Comparison of ENCODE assay signal across 25 cellular contexts in genomic region chr2:232941912-232942595, GRCh38.
"Had no signal": no experiment of that assay in that cellular context is flagged by ENCODE, and none has a peak within 500 bp of the region (broad histone marks: within the 10 kb centered on the region; RNA-seq: fewer than 3 reads in every experiment).

No MANE protein-coding gene starts in this region.

- ATAC-seq: activated CD8-positive, alpha-beta T cell treated with anti-CD3 and anti-CD28 coated beads, Interleukin-2, amount 10 ng/mL, durations not matched to agents 7 days and 5 days; body of pancreas; effector memory CD8-positive, alpha-beta T cell; esophagus mucosa had no signal

- H3K27ac Mint-ChIP-seq: activated B cell treated with CpG ODN at 0.5 μM for 24 hours; activated CD8-positive, alpha-beta T cell treated with anti-CD3 and anti-CD28 coated beads, Interleukin-2, amount 10 ng/mL, durations not matched to agents 7 days and 5 days; activated naive CD4-positive, alpha-beta T cell treated with anti-CD3 and anti-CD28 coated beads for 36 hours; activated naive CD8-positive, alpha-beta T cell treated with anti-CD3 and anti-CD28 coated beads for 36 hours; activated T-helper 1 cell treated with anti-CD3 and anti-CD28 coated beads, Interleukin-12 subunit alpha, Interleukin-12 subunit beta, Interleukin-2, Interleukin-4 antibody, amounts not matched to agents 30 ng/mL and 10 ng/mL and 1 ng/mL, durations not matched to agents 14 hours and 24 hours and 36 hours; effector memory CD8-positive, alpha-beta T cell; mesothelial cell of epicardium; nephron progenitor cell; type B pancreatic cell had no signal

- H3K4me1 Mint-ChIP-seq: activated B cell treated with CpG ODN at 0.5 μM for 24 hours; activated naive CD8-positive, alpha-beta T cell treated with anti-CD3 and anti-CD28 coated beads for 36 hours; mesothelial cell of epicardium; nephron progenitor cell had no signal

- H3K4me1 ChIP-seq: adrenal gland, body of pancreas, prostate gland, spleen, uterus had no signal

- H3K9me3 Mint-ChIP-seq: activated T-helper 1 cell treated with anti-CD3 and anti-CD28 coated beads, Interleukin-12 subunit alpha, Interleukin-12 subunit beta, Interleukin-2, Interleukin-4 antibody, amounts not matched to agents 30 ng/mL and 10 ng/mL and 1 ng/mL, durations not matched to agents 14 hours and 24 hours and 36 hours; effector memory CD8-positive, alpha-beta T cell had no signal

- H3K36me3 ChIP-seq: adrenal gland, ovary, prostate gland, spleen, uterus had no signal

- DNase-seq: activated B cell treated with CpG ODN at 0.5 μM for 24 hours; activated CD4-positive, alpha-beta T cell treated with anti-CD3 and anti-CD28 coated beads, Interleukin-2, amount 50 U/mL, for 1 hour; activated CD8-positive, alpha-beta T cell treated with anti-CD3 and anti-CD28 coated beads, Interleukin-2, amount 10 ng/mL, durations not matched to agents 7 days and 5 days; activated effector memory CD4-positive, alpha-beta T cell treated with anti-CD3 and anti-CD28 coated beads, Interleukin-2, amount 50 U/mL, for 16 hours; activated naive CD4-positive, alpha-beta T cell treated with anti-CD3 and anti-CD28 coated beads for 36 hours; activated naive CD8-positive, alpha-beta T cell treated with anti-CD3 and anti-CD28 coated beads for 36 hours; activated T-cell treated with anti-CD3 and anti-CD28 coated beads, Interleukin-2, amount 50 U/mL, for 1 hour; adrenal gland; aorta; body of pancreas; cortex of kidney; effector memory CD8-positive, alpha-beta T cell; naive B cell; nephron progenitor cell; ovary; spleen; stimulated activated CD4-positive, alpha-beta T cell treated with anti-CD3 and anti-CD28 coated beads, Interleukin-2, amount 100 ng/mL, for 48 hours; stimulated activated naive CD4-positive, alpha-beta T cell treated with Interleukin-2 at 50 U/mL for 16 hours; uterus had no signal

- H3K4me3 ChIP-seq: adrenal gland, body of pancreas, ovary, prostate gland, spleen, uterus had no signal

- H3K27ac ChIP-seq: adrenal gland, body of pancreas, ovary, prostate gland, spleen had no signal

- FAIRE-seq: frontal cortex had no signal

- H3K36me3 Mint-ChIP-seq: activated naive CD8-positive, alpha-beta T cell treated with anti-CD3 and anti-CD28 coated beads for 36 hours; mesothelial cell of epicardium; naive B cell; type B pancreatic cell had no signal

- H3K27me3 ChIP-seq: adrenal gland, body of pancreas, ovary, spleen, uterus had no signal

- H3K4me3 Mint-ChIP-seq: activated B cell treated with CpG ODN at 0.5 μM for 24 hours; activated CD8-positive, alpha-beta T cell treated with anti-CD3 and anti-CD28 coated beads, Interleukin-2, amount 10 ng/mL, durations not matched to agents 7 days and 5 days; activated naive CD4-positive, alpha-beta T cell treated with anti-CD3 and anti-CD28 coated beads for 36 hours; activated naive CD8-positive, alpha-beta T cell treated with anti-CD3 and anti-CD28 coated beads for 36 hours; activated T-helper 1 cell treated with anti-CD3 and anti-CD28 coated beads, Interleukin-12 subunit alpha, Interleukin-12 subunit beta, Interleukin-2, Interleukin-4 antibody, amounts not matched to agents 30 ng/mL and 10 ng/mL and 1 ng/mL, durations not matched to agents 14 hours and 24 hours and 36 hours; effector memory CD8-positive, alpha-beta T cell; mesothelial cell of epicardium; naive B cell; nephron progenitor cell; type B pancreatic cell had no signal

- H3K9me3 ChIP-seq: adrenal gland, body of pancreas, ovary, prostate gland, uterus had no signal
